ENCODE assay signal across 20 cellular contexts in the genomic region with DNA sequence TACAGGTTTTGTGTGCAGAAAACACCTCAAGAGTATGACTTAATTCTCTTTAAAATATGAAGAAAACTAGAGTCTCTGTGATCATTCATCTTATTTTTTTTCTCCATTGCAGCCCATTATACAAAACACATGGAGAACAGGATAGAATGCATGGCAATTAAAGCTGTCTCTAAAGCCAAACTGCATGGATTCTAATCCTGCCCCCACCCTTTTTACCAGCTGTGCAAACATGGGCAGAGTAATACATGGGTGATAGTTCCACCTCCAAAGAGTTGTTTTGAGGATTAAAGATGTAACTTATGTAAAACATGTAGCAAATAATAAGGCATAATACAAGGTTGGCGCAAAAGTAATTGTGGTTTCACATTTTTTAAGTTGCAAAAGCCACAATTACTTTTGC.
"Had no signal": no experiment of that assay in that cellular context is flagged by ENCODE, and none has a peak within 500 bp of the region (broad histone marks: within the 10 kb centered on the region; RNA-seq: fewer than 3 reads in every experiment).

No MANE protein-coding gene starts in this region.

- H3K27ac ChIP-seq: ascending aorta, breast epithelium, skin epidermis, tibial nerve, vagina had no signal

- H3K9me3 Mint-ChIP-seq: activated naive CD8-positive, alpha-beta T cell treated with anti-CD3 and anti-CD28 coated beads, Interleukin-2, amount 50 U/mL, for 24 hours; natural killer cell treated with Interleukin-12 subunit alpha and Interleukin-12 subunit beta and Interleukin-15 and Interleukin-18, amount 100 ng/mL, for 72 hours; stimulated activated naive B cell treated with anti-CD40 and anti-IgM and Interleukin-4, amounts not matched to agents 10 μg/mL and 1 μg/mL and 100 μg/mL, for 72 hours had no signal

- H3K4me3 ChIP-seq: ascending aorta, breast epithelium, skin epidermis, tibial nerve, vagina had no signal

- H3K36me3 Mint-ChIP-seq: natural killer cell treated with Interleukin-12 subunit alpha and Interleukin-12 subunit beta and Interleukin-15 and Interleukin-18, amount 100 ng/mL, for 72 hours; stimulated activated naive B cell treated with anti-CD40 and anti-IgM and Interleukin-4, amounts not matched to agents 10 μg/mL and 1 μg/mL and 100 μg/mL, for 72 hours had no signal

- H3K4me3 Mint-ChIP-seq: activated naive CD8-positive, alpha-beta T cell treated with anti-CD3 and anti-CD28 coated beads, Interleukin-2, amount 50 U/mL, for 24 hours; natural killer cell treated with Interleukin-12 subunit alpha and Interleukin-12 subunit beta and Interleukin-15 and Interleukin-18, amount 100 ng/mL, for 72 hours; stimulated activated naive B cell treated with anti-CD40 and anti-IgM and Interleukin-4, amounts not matched to agents 10 μg/mL and 1 μg/mL and 100 μg/mL, for 72 hours had no signal

- H3K36me3 ChIP-seq: ascending aorta, breast epithelium, tibial nerve, vagina had no signal

- DNase-seq: activated CD4-positive, CD25-positive, alpha-beta regulatory T cell treated with anti-CD3 and anti-CD28 coated beads, Interleukin-2, amount 50 U/mL, for 72 hours; activated naive CD4-positive, alpha-beta T cell treated with Interleukin-2 at 50 U/mL for 16 hours; activated naive CD8-positive, alpha-beta T cell treated with anti-CD3 and anti-CD28 coated beads, Interleukin-2, amount 50 U/mL, for 24 hours; activated T-cell treated with anti-CD3 and anti-CD28 coated beads for 4 hours; cerebellar nuclear complex; effector CD8-positive, alpha-beta T cell; head of caudate nucleus; kidney glomerular epithelial cell; left ventricle myocardium superior; mesendoderm; posterior cingulate gyrus; stimulated activated CD4-positive, alpha-beta T cell treated with anti-CD3 and anti-CD28 coated beads, Interleukin-15, amount 100 ng/mL, for 24 hours; stimulated activated CD4-positive, alpha-beta T cell treated with anti-CD3 and anti-CD28 coated beads, Interleukin-4, amount 100 ng/mL, for 1 hour; stimulated activated naive B cell treated with anti-CD40 and anti-IgM and Interleukin-4, amounts not matched to agents 10 μg/mL and 1 μg/mL and 100 μg/mL, for 72 hours had no signal

- H3K27me3 Mint-ChIP-seq: stimulated activated naive B cell treated with anti-CD40 and anti-IgM and Interleukin-4, amounts not matched to agents 10 μg/mL and 1 μg/mL and 100 μg/mL, for 72 hours had no signal

- H3K4me1 Mint-ChIP-seq: activated naive CD8-positive, alpha-beta T cell treated with anti-CD3 and anti-CD28 coated beads, Interleukin-2, amount 50 U/mL, for 24 hours; stimulated activated naive B cell treated with anti-CD40 and anti-IgM and Interleukin-4, amounts not matched to agents 10 μg/mL and 1 μg/mL and 100 μg/mL, for 72 hours had no signal

- ATAC-seq: activated naive CD8-positive, alpha-beta T cell treated with anti-CD3 and anti-CD28 coated beads, Interleukin-2, amount 50 U/mL, for 24 hours; left ventricle myocardium superior; natural killer cell treated with Interleukin-12 subunit alpha and Interleukin-12 subunit beta and Interleukin-15 and Interleukin-18, amount 100 ng/mL, for 72 hours; stimulated activated naive B cell treated with anti-CD40 and anti-IgM and Interleukin-4, amounts not matched to agents 10 μg/mL and 1 μg/mL and 100 μg/mL, for 72 hours had no signal

- H3K9me3 ChIP-seq: ascending aorta, breast epithelium, tibial nerve, vagina had no signal

- H3K27me3 ChIP-seq: ascending aorta, breast epithelium, tibial nerve, vagina had no signal

- H3K4me1 ChIP-seq: ascending aorta, breast epithelium, tibial nerve, vagina had no signal

- H3K27ac Mint-ChIP-seq: activated naive CD8-positive, alpha-beta T cell treated with anti-CD3 and anti-CD28 coated beads, Interleukin-2, amount 50 U/mL, for 24 hours; natural killer cell treated with Interleukin-12 subunit alpha and Interleukin-12 subunit beta and Interleukin-15 and Interleukin-18, amount 100 ng/mL, for 72 hours; stimulated activated naive B cell treated with anti-CD40 and anti-IgM and Interleukin-4, amounts not matched to agents 10 μg/mL and 1 μg/mL and 100 μg/mL, for 72 hours had no signal
